In the genomic region with DNA sequence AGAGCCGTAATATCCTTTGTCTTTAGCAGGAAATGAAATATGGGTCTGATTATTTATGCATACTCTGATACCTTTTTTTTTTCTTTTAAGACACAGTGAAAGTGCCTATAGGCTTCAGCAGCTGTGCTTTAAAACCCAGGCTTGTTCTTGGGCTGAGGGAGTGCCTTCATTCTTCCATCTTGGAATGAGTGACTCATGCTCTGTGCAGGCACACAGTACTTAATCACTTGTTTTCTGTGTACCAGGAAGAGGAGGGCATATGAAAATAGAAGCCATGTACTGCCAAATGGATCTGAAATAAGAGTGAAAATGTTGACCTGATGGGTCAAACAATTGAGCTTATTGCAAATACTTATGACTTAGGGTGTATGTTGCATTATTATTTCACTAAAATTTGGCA, we compare ENCODE assay signal across 8 cellular contexts. TPM values are rescaled to one million over a fixed set of nuclear protein-coding genes. Genes with fewer than 3 reads are reported as not detected.
DNase-seq lines count a peak whose midpoint lies in the region; ATAC-seq and TF ChIP-seq lines count a peak whose summit lies in the region.

No MANE protein-coding gene starts in this region.

- TF ChIP-seq CTCF in CD8-positive, alpha-beta T cell (IDR thresholded peaks at IDR 0.05), result no peak
- TF ChIP-seq CTCF in brain (conservative IDR thresholded peaks at IDR 0.05), result no peak

- no peak overlapping the region for H3K27ac ChIP-seq in CD8-positive, alpha-beta T cell (ENCODE audit: low read depth, low read length)

- H3K9me3 ChIP-seq in CD8-positive, alpha-beta T cell (ENCODE audit: low read length), result no peaks in the 10 kb centered on the region

- H3K27me3 Mint-ChIP-seq in CD8-positive, alpha-beta T cell (ENCODE audit: low read depth), result no peaks in the 10 kb centered on the region
- H3K27me3 Mint-ChIP-seq in brain, result no peaks in the 10 kb centered on the region

- H3K4me3 ChIP-seq in CD8-positive, alpha-beta T cell (ENCODE audit: low read depth, low read length), result no peak overlapping the region

- H3K9me3 Mint-ChIP-seq in CD8-positive, alpha-beta T cell, result no peaks in the 10 kb centered on the region
- H3K9me3 Mint-ChIP-seq in brain, result no peaks in the 10 kb centered on the region

- H3K27me3 ChIP-seq in CD8-positive, alpha-beta T cell (ENCODE audit: insufficient read depth, low read length), result no peaks in the 10 kb centered on the region

- POLR2A ChIA-PET in CD8-positive, alpha-beta T cell (lab: Charles Lee), result interaction anchor here (0.6 to 1.9 kb wide), 4 partner anchors 12 to 189 kb away, joined by 3 to 7 read pairs (median 4); partner anchors contain the start of gene INPP5F

- H3K27ac Mint-ChIP-seq in CD8-positive, alpha-beta T cell, result no peak overlapping the region
- peak overlapping the region in 3 of 5 experiments; percentile 75 to 93 (median 84) for H3K27ac Mint-ChIP-seq in brain

- CTCF ChIA-PET in CD8-positive, alpha-beta T cell (lab: Charles Lee), result interaction anchor here (1.1 to 3.1 kb wide), 3 partner anchors 11 to 51 kb away, joined by 4 to 17 read pairs (median 4); no protein-coding TSS in a partner anchor

- peak; percentile 65 for ATAC-seq in CD8-positive, alpha-beta T cell
- ATAC-seq in GM19397 (IDR thresholded peaks at IDR 0.05; ENCODE audit: unreplicated experiment) (no peak), GM18498 (IDR thresholded peaks at IDR 0.05; ENCODE audit: unreplicated experiment) (no peak)

- peaks cover 10% of the 10 kb centered on the region for H3K4me1 ChIP-seq in CD8-positive, alpha-beta T cell (ENCODE audit: insufficient read depth, low read length)

- intact Hi-C loops in CD8-positive, alpha-beta T cell (cut with DNase I, micrococcal nuclease), result no loop called here

- no peaks in the 10 kb centered on the region for H3K36me3 ChIP-seq in CD8-positive, alpha-beta T cell (ENCODE audit: insufficient read depth, low read length)

- no peak for DNase-seq in CD8-positive, alpha-beta T cell
- DNase-seq in LHCN-M2 (ENCODE audit: low read depth), result peak; percentile 92
- DNase-seq in mucosa of gallbladder (ENCODE audit: low spot score), result peak; percentile 42
- no peak for DNase-seq in ureter (ENCODE audit: low spot score)
- DNase-seq in SHP77 (lab: John Stamatoyannopoulos, UW), result no peak

- peaks cover 19% of the 10 kb centered on the region for H3K4me1 Mint-ChIP-seq in CD8-positive, alpha-beta T cell (ENCODE audit: low read depth)
- peaks cover 61% of the 10 kb centered on the region for H3K4me1 Mint-ChIP-seq in brain

- no peak overlapping the region for H3K4me3 Mint-ChIP-seq in CD8-positive, alpha-beta T cell
- peak overlapping the region in 3 of 5 experiments; percentile 43 to 76 (median 57) for H3K4me3 Mint-ChIP-seq in brain

- H3K36me3 Mint-ChIP-seq in CD8-positive, alpha-beta T cell, result no peaks in the 10 kb centered on the region
- no peaks in the 10 kb centered on the region for H3K36me3 Mint-ChIP-seq in brain

RNA-seq across cellular contexts. Expression of gene INPP5F, which starts 12.0 kb away (rescaled TPM):
- 1 to 10 TPM; 3.8 to 6.5 TPM for total RNA-seq in CD8-positive, alpha-beta T cell
- total RNA-seq in LHCN-M2 (2014; rRNA removed), result 17.1 and 18.5 TPM in 2 replicates
- 10.2 TPM for polyA plus RNA-seq in LHCN-M2 (2012)
- polyA plus RNA-seq in brain (ENCODE audit: insufficient read depth, low read depth, low replicate concordance), result 14.4 TPM
- 13.8 TPM for total RNA-seq in mucosa of gallbladder
- 19.0 TPM for total RNA-seq in ureter

Comparison
In these comparisons a context has a peak if more than half of its experiments do, and no peak if none do; other contexts are left out.
1. DNase-seq: peak in LHCN-M2 (single experiment) and mucosa of gallbladder (single experiment); none in CD8-positive, alpha-beta T cell (0 of 7), ureter (single experiment) and SHP77 (0 of 2).